Comparison of ENCODE assay signal across 18 cellular contexts in genomic region chr17:66949501-66949900, GRCh38. TPM values are rescaled to one million over a fixed set of nuclear protein-coding genes. Genes with fewer than 3 reads are reported as not detected.
DNase-seq lines count a peak whose midpoint lies in the region; ATAC-seq, FAIRE-seq and TF ChIP-seq lines count a peak whose summit lies in the region.
"Had no signal": no experiment of that assay in that cellular context is flagged by ENCODE, and none has a peak within 500 bp of the region (broad histone marks: within the 10 kb centered on the region; RNA-seq: fewer than 3 reads in every experiment).

No MANE protein-coding gene starts in this region.

- H2AFZ ChIP-seq in smooth muscle cell (ENCODE audit: low read depth): no peak overlapping the region

- peaks cover 10% of the 10 kb centered on the region for H3K4me1 ChIP-seq in smooth muscle cell (ENCODE audit: low read depth)

- H3K36me3 Mint-ChIP-seq in stimulated activated memory B cell treated with anti-CD40 and anti-IgM and Interleukin-4, amounts not matched to agents 10 μg/mL and 1 μg/mL and 100 μg/mL, for 72 hours: no peaks in the 10 kb centered on the region
- H3K36me3 Mint-ChIP-seq: natural killer cell treated with Interleukin-12 subunit alpha and Interleukin-12 subunit beta and Interleukin-15 and Interleukin-18, amount 100 ng/mL, for 72 hours had no signal

- H3K27me3 Mint-ChIP-seq in stimulated activated memory B cell treated with anti-CD40 and anti-IgM and Interleukin-4, amounts not matched to agents 10 μg/mL and 1 μg/mL and 100 μg/mL, for 72 hours: peaks cover 35% of the 10 kb centered on the region

- no peak overlapping the region for H3K4me3 Mint-ChIP-seq in stimulated activated memory B cell treated with anti-CD40 and anti-IgM and Interleukin-4, amounts not matched to agents 10 μg/mL and 1 μg/mL and 100 μg/mL, for 72 hours
- H3K4me3 Mint-ChIP-seq: activated B cell treated with CpG ODN at 0.5 μM for 24 hours; natural killer cell treated with Interleukin-12 subunit alpha and Interleukin-12 subunit beta and Interleukin-15 and Interleukin-18, amount 100 ng/mL, for 72 hours had no signal

- no peak for FAIRE-seq in bronchial epithelial cell (lab: Jason Lieb, UNC)
- FAIRE-seq: H54 had no signal

- H3K4me3 ChIP-seq in bronchial epithelial cell (ENCODE audit: low read depth, low read length) (no peak overlapping the region), smooth muscle cell (no peak overlapping the region)
- H3K4me3 ChIP-seq: esophagus muscularis mucosa, right atrium auricular region had no signal

- H3F3A ChIP-seq in smooth muscle cell (ENCODE audit: low read depth): no peaks in the 10 kb centered on the region

- H3K27ac Mint-ChIP-seq in stimulated activated memory B cell treated with anti-CD40 and anti-IgM and Interleukin-4, amounts not matched to agents 10 μg/mL and 1 μg/mL and 100 μg/mL, for 72 hours: no peak overlapping the region
- H3K27ac Mint-ChIP-seq: activated B cell treated with CpG ODN at 0.5 μM for 24 hours; natural killer cell treated with Interleukin-12 subunit alpha and Interleukin-12 subunit beta and Interleukin-15 and Interleukin-18, amount 100 ng/mL, for 72 hours had no signal

- H3K9me3 ChIP-seq in smooth muscle cell (replicated peaks; ENCODE audit: low read depth): no peaks in the 10 kb centered on the region
- H3K9me3 ChIP-seq: esophagus muscularis mucosa, right atrium auricular region had no signal

- no peaks in the 10 kb centered on the region for H3K27me3 ChIP-seq in bronchial epithelial cell (ENCODE audit: control insufficient read depth, insufficient read depth, low read length)
- no peaks in the 10 kb centered on the region for H3K27me3 ChIP-seq in smooth muscle cell (ENCODE audit: low read depth)
- H3K27me3 ChIP-seq: right atrium auricular region had no signal

- no peaks in the 10 kb centered on the region for H3K9me3 Mint-ChIP-seq in stimulated activated memory B cell treated with anti-CD40 and anti-IgM and Interleukin-4, amounts not matched to agents 10 μg/mL and 1 μg/mL and 100 μg/mL, for 72 hours
- H3K9me3 Mint-ChIP-seq: activated B cell treated with CpG ODN at 0.5 μM for 24 hours; natural killer cell treated with Interleukin-12 subunit alpha and Interleukin-12 subunit beta and Interleukin-15 and Interleukin-18, amount 100 ng/mL, for 72 hours had no signal

- no peaks in the 10 kb centered on the region for H3K79me2 ChIP-seq in smooth muscle cell (ENCODE audit: low read depth)

- H3K9ac ChIP-seq in smooth muscle cell (ENCODE audit: low read depth): no peak overlapping the region

- H3K4me2 ChIP-seq in smooth muscle cell: no peak overlapping the region

- no peaks in the 10 kb centered on the region for H3K4me1 Mint-ChIP-seq in stimulated activated memory B cell treated with anti-CD40 and anti-IgM and Interleukin-4, amounts not matched to agents 10 μg/mL and 1 μg/mL and 100 μg/mL, for 72 hours
- H3K4me1 Mint-ChIP-seq: activated B cell treated with CpG ODN at 0.5 μM for 24 hours had no signal

- DNase-seq in NCI-H1092 treated with DMSO at 0.1 percent for 48 hours (lab: John Stamatoyannopoulos, UW) (peak; percentile 4), NCI-H1092 (lab: John Stamatoyannopoulos, UW) (no peak), LHCN-M2 (ENCODE audit: low read depth) (peak; percentile 29), bronchial epithelial cell (ENCODE audit: low read depth) (peak; percentile 19), smooth muscle cell (lab: John Stamatoyannopoulos, UW; ENCODE audit: unreplicated experiment) (no peak), SW480 (ENCODE audit: low spot score) (no peak), NCI-H2107 treated with DMSO at 0.1 percent for 48 hours (lab: John Stamatoyannopoulos, UW; ENCODE audit: unreplicated experiment) (no peak)
- DNase-seq: activated B cell treated with CpG ODN at 0.5 μM for 24 hours; activated gamma-delta T cell treated with Interleukin-2 at 50 U/mL for 16 hours; KBM-7; NCI-H2081; stimulated activated CD4-positive, alpha-beta T cell treated with anti-CD3 and anti-CD28 coated beads, Interleukin-2, amount 100 ng/mL, for 48 hours had no signal

- 85% methylated on average over 10 of the region's 10 CpGs for WGBS in smooth muscle cell (ENCODE audit: low lambda C conversion rate)

- peak overlapping the region; percentile 17 for H3K27ac ChIP-seq in smooth muscle cell (ENCODE audit: low read depth)
- H3K27ac ChIP-seq: esophagus muscularis mucosa, right atrium auricular region had no signal

- no peaks in the 10 kb centered on the region for H4K20me1 ChIP-seq in smooth muscle cell (ENCODE audit: low read depth)

- ATAC-seq in stimulated activated memory B cell treated with anti-CD40 and anti-IgM and Interleukin-4, amounts not matched to agents 10 μg/mL and 1 μg/mL and 100 μg/mL, for 72 hours: no peak
- ATAC-seq: natural killer cell treated with Interleukin-12 subunit alpha and Interleukin-12 subunit beta and Interleukin-15 and Interleukin-18, amount 100 ng/mL, for 72 hours had no signal

- H3K36me3 ChIP-seq in bronchial epithelial cell (ENCODE audit: control insufficient read depth, insufficient read depth, low read length): no peaks in the 10 kb centered on the region
- no peaks in the 10 kb centered on the region for H3K36me3 ChIP-seq in smooth muscle cell (ENCODE audit: low read depth)
- H3K36me3 ChIP-seq: esophagus muscularis mucosa, right atrium auricular region had no signal

- TF ChIP-seq CTCF in bronchial epithelial cell (IDR thresholded peaks at IDR 0.05; ENCODE audit: insufficient read depth, low read length, severe bottlenecking): no peak
- no peak for TF ChIP-seq CTCF in smooth muscle cell (IDR thresholded peaks at IDR 0.05; ENCODE audit: borderline replicate concordance, insufficient read depth, poor library complexity, severe bottlenecking)

RNA-seq across cellular contexts. Expression of gene CACNG4, which starts 15.0 kb away (rescaled TPM):
- total RNA-seq in LHCN-M2 (2014; rRNA removed) (not detected in 2 replicates), bronchial epithelial cell (not detected in 2 replicates), smooth muscle cell (4.2 and 6.5 TPM in 2 replicates)
- not detected for polyA plus RNA-seq in LHCN-M2 (2012)
- polyA plus RNA-seq in smooth muscle cell: 1.4 and 13.3 TPM in 2 replicates
- total RNA-seq: activated B cell treated with CpG ODN at 0.5 μM for 24 hours; dermis microvascular lymphatic vessel endothelial cell; natural killer cell treated with Interleukin-12 subunit alpha and Interleukin-12 subunit beta and Interleukin-15 and Interleukin-18, amount 100 ng/mL, for 72 hours had no signal

Comparison
In these comparisons a context has a peak if more than half of its experiments do, and no peak if none do; other contexts are left out.
1. DNase-seq: peak in NCI-H1092 treated with DMSO at 0.1 percent for 48 hours (single experiment), LHCN-M2 (single experiment) and bronchial epithelial cell (single experiment); none in NCI-H1092 (single experiment), smooth muscle cell (single experiment), SW480 (single experiment) and NCI-H2107 treated with DMSO at 0.1 percent for 48 hours (single experiment).